Comparison of ENCODE assay signal across 14 cellular contexts in the genomic region with DNA sequence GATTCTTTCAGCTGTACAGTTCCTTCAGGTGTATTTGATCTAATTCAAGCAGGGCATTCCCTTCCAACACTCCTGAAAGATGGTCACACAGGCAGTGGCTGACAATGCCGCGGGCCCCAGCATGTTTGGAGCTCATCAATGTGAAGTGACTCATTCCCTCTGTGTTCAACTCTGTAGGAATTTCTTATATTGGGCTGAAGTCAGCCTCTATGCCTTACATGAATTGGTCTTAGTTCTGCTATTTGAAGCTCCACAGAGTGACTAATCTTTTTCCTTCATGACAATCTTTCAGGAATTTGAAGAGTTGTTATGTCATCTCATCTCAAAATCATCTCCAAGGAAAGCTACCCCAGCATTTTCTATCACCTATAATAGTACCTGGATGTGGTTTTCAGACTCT.
DNase-seq lines count a peak whose midpoint lies in the region; ATAC-seq, FAIRE-seq and TF ChIP-seq lines count a peak whose summit lies in the region.
"Had no signal": no experiment of that assay in that cellular context is flagged by ENCODE, and none has a peak within 500 bp of the region (broad histone marks: within the 10 kb centered on the region; RNA-seq: fewer than 3 reads in every experiment).

No MANE protein-coding gene starts in this region.

- H4K8ac ChIP-seq in IMR-90 (ENCODE audit: low read depth in 2 of 2, low read length in 2 of 2): no peak overlapping the region

- H2AK9ac ChIP-seq in IMR-90 (replicated peaks; ENCODE audit: low read depth, low read length, poor library complexity): no peak overlapping the region

- no peak overlapping the region for H2AK5ac ChIP-seq in IMR-90 (ENCODE audit: low read depth, low read length)

- no peak overlapping the region for H4K5ac ChIP-seq in IMR-90 (ENCODE audit: low read depth, low read length)

- H3K9ac ChIP-seq in IMR-90 (ENCODE audit: low read depth, low read length): no peak overlapping the region
- no peak overlapping the region for H3K9ac ChIP-seq in keratinocyte (ENCODE audit: control insufficient read depth, extremely low read depth, insufficient read depth, low read length)

- CTCF ChIA-PET in IMR-90 (lab: Yijun Ruan, JAX): interaction anchor here (0.5 to 1.9 kb wide), 7 partner anchors 16 to 1722 kb away, joined by 3 to 9 read pairs (median 3); no protein-coding TSS in a partner anchor

- no peak overlapping the region for H2BK20ac ChIP-seq in IMR-90 (ENCODE audit: low read depth, low read length)

- H2AFZ ChIP-seq in IMR-90 (replicated peaks; ENCODE audit: low read length, poor library complexity) (peak overlapping the region; percentile 61), keratinocyte (ENCODE audit: control insufficient read depth, low read length) (no peak overlapping the region)

- H3K79me2 ChIP-seq in keratinocyte (ENCODE audit: control insufficient read depth, insufficient read depth, low read length): no peaks in the 10 kb centered on the region

- no peak overlapping the region for H3K56ac ChIP-seq in IMR-90 (ENCODE audit: extremely low read depth, insufficient read depth, low read length)

- no peaks in the 10 kb centered on the region for H3K4me1 ChIP-seq in IMR-90 (ENCODE audit: control insufficient read depth, insufficient read depth, low read length)
- peaks cover 21% of the 10 kb centered on the region for H3K4me1 ChIP-seq in keratinocyte (ENCODE audit: control insufficient read depth, extremely low read depth, insufficient read depth, low read length)
- peaks cover 0 to 7% (median 0%) of the 10 kb centered on the region in 4 donors for H3K4me1 ChIP-seq in tibial artery
- H3K4me1 ChIP-seq: psoas muscle had no signal

- ATAC-seq in IMR-90 (ENCODE audit: low read depth): peak; percentile 88
- no peak for ATAC-seq in HG02885 (IDR thresholded peaks at IDR 0.05; ENCODE audit: poor library complexity, unreplicated experiment)
- ATAC-seq in GM21717 (IDR thresholded peaks at IDR 0.05; ENCODE audit: unreplicated experiment): no peak
- ATAC-seq: activated CD8-positive, alpha-beta T cell treated with anti-CD3 and anti-CD28 coated beads for 36 hours had no signal

- intact Hi-C loops in IMR-90 (cut with micrococcal nuclease): loop anchor here (2.0 to 5.0 kb wide), 2 partner anchors 235 to 435 kb away; no protein-coding TSS in a partner anchor
- intact Hi-C loops in tibial artery (cut with DNase I; ENCODE audit: low total_unique reads): no loop called here

- H3K79me1 ChIP-seq in IMR-90 (ENCODE audit: low read depth in 1 of 2, low read length in 2 of 2): no peaks in the 10 kb centered on the region

- H3K23ac ChIP-seq in IMR-90 (ENCODE audit: low read depth, low read length): no peak overlapping the region

- H3K36me3 ChIP-seq in IMR-90 (ENCODE audit: control insufficient read depth, insufficient read depth, low read length) (no peaks in the 10 kb centered on the region), brain microvascular endothelial cell (replicated peaks) (no peaks in the 10 kb centered on the region), keratinocyte (ENCODE audit: control insufficient read depth in 2 of 2, extremely low read depth in 1 of 2, insufficient read depth in 2 of 2, low read length in 2 of 2) (no peaks in the 10 kb centered on the region), tibial artery (no peaks in the 10 kb centered on the region)
- H3K36me3 ChIP-seq: esophagus muscularis mucosa, vagina had no signal

- H4K91ac ChIP-seq in IMR-90 (ENCODE audit: insufficient read depth, low read depth, low read length): no peak overlapping the region

- H3K9me3 ChIP-seq in IMR-90 (ENCODE audit: control insufficient read depth, insufficient read depth, low read length) (no peaks in the 10 kb centered on the region), keratinocyte (ENCODE audit: control insufficient read depth, low read depth, low read length) (no peaks in the 10 kb centered on the region), tibial artery (no peaks in the 10 kb centered on the region)
- H3K9me3 ChIP-seq: psoas muscle, vagina had no signal

- in situ Hi-C loops in IMR-90 (cut with MboI; ENCODE audit: low sequenced_read_pairs) (no loop called here), brain microvascular endothelial cell (cut with HindIII; ENCODE audit: low pct_ligation_motif_present, low sequenced_read_pairs) (no loop called here)

- no peak overlapping the region for H3K4me2 ChIP-seq in IMR-90 (ENCODE audit: low read depth, low read length)
- H3K4me2 ChIP-seq in keratinocyte (ENCODE audit: control insufficient read depth, extremely low read depth, insufficient read depth, low read depth, low read length): peak overlapping the region; percentile 84

- no CpG with 5 or more reads among the region's 2 CpGs for WGBS in IMR-90 (ENCODE audit: extremely low coverage in 2 of 2, insufficient read length in 1 of 2), 2 experiments

- POLR2A ChIA-PET in IMR-90 (lab: Charles Lee; ENCODE audit: unreplicated experiment): no interaction called here

- no TSS peak for BruUV-seq in IMR-90 (replicated peaks; lab: Mats Ljungman, UMichigan)

- H3K4ac ChIP-seq in IMR-90 (ENCODE audit: low read depth, low read length): no peak overlapping the region

- DNase-seq in AG08396 (ENCODE audit: low spot score) (peak; percentile 36), IMR-90 (peak; percentile 76), brain microvascular endothelial cell (peak; percentile 67), keratinocyte (ENCODE audit: low read depth, low spot score) (peak; percentile 67), substantia nigra (lab: John Stamatoyannopoulos, UW) (no peak), tibial artery (no peak)
- DNase-seq: activated effector memory CD4-positive, alpha-beta T cell treated with anti-CD3 and anti-CD28 coated beads, Interleukin-2, amount 50 U/mL, for 16 hours; DMS79 had no signal

- H4K20me1 ChIP-seq in IMR-90 (ENCODE audit: insufficient read depth, low read length): no peaks in the 10 kb centered on the region
- H4K20me1 ChIP-seq in keratinocyte (ENCODE audit: control insufficient read depth, extremely low read depth, insufficient read depth, low read length): no peaks in the 10 kb centered on the region

- H3K27ac ChIP-seq in IMR-90 (ENCODE audit: insufficient read depth, low read length): no peak overlapping the region
- H3K27ac ChIP-seq in brain microvascular endothelial cell: no peak overlapping the region
- peak overlapping the region; percentile 62 for H3K27ac ChIP-seq in keratinocyte (ENCODE audit: control insufficient read depth, insufficient read depth, low read length)
- no peak overlapping the region for H3K27ac ChIP-seq in substantia nigra (ENCODE audit: low read depth, low read length, poor library complexity, severe bottlenecking)
- no peak overlapping the region for H3K27ac ChIP-seq in tibial artery
- H3K27ac ChIP-seq: esophagus muscularis mucosa, psoas muscle, vagina had no signal

- no peak overlapping the region for H2BK15ac ChIP-seq in IMR-90 (ENCODE audit: low read depth, low read length)

- FAIRE-seq in keratinocyte (lab: Jason Lieb, UNC): peak; percentile 98

- no peak for TF ChIP-seq RAD21 in IMR-90 (IDR thresholded peaks at IDR 0.05; ENCODE audit: low read length)

- H3K27me3 ChIP-seq in IMR-90 (ENCODE audit: control insufficient read depth, insufficient read depth, low read length): peaks cover 6% of the 10 kb centered on the region
- no peaks in the 10 kb centered on the region for H3K27me3 ChIP-seq in brain microvascular endothelial cell (replicated peaks)
- no peaks in the 10 kb centered on the region for H3K27me3 ChIP-seq in keratinocyte (ENCODE audit: control insufficient read depth, extremely low read depth, insufficient read depth, low read length)
- H3K27me3 ChIP-seq in tibial artery: peaks cover 0 to 2% of the 10 kb centered on the region in 2 donors
- H3K27me3 ChIP-seq: vagina had no signal

- no peak overlapping the region for H3K18ac ChIP-seq in IMR-90 (ENCODE audit: low read depth, low read length)

- no peak overlapping the region for H3K4me3 ChIP-seq in IMR-90 (ENCODE audit: insufficient read depth, low read depth, low read length)
- no peak overlapping the region for H3K4me3 ChIP-seq in brain microvascular endothelial cell (ENCODE audit: low read depth, low read length)
- H3K4me3 ChIP-seq in keratinocyte (ENCODE audit: control insufficient read depth in 2 of 3, extremely low read depth in 1 of 3, insufficient read depth in 2 of 3, low read depth in 1 of 3, low read length in 3 of 3): peak overlapping the region in 2 of 3 experiments; percentile 19 to 21
- no peak overlapping the region for H3K4me3 ChIP-seq in tibial artery
- H3K4me3 ChIP-seq: esophagus muscularis mucosa, psoas muscle, vagina had no signal

- dilution Hi-C loops in IMR-90 (cut with HindIII; ENCODE audit: low sequenced_read_pairs, unreplicated experiment): no loop called here
- dilution Hi-C loops in keratinocyte (cut with MboI; ENCODE audit: extremely low pct_ligation_motif_present, low sequenced_read_pairs): no loop called here

- H2BK5ac ChIP-seq in IMR-90 (ENCODE audit: low read depth, low read length, poor library complexity, severe bottlenecking): no peak overlapping the region

- no peak overlapping the region for H3K14ac ChIP-seq in IMR-90 (replicated peaks; ENCODE audit: low read depth, low read length)

- H3K9me1 ChIP-seq in IMR-90 (ENCODE audit: insufficient read depth, low read length): no peaks in the 10 kb centered on the region
- H3K9me1 ChIP-seq in keratinocyte (ENCODE audit: control insufficient read depth, extremely low read depth, insufficient read depth, low read length): no peaks in the 10 kb centered on the region

- TF ChIP-seq POLR2A in IMR-90 (IDR thresholded peaks at IDR 0.05; ENCODE audit: low read depth, low read length): no peak

- TF ChIP-seq CTCF in IMR-90 (conservative IDR thresholded peaks at IDR 0.05; ENCODE audit: low read depth, low read length) (no peak), brain microvascular endothelial cell (IDR thresholded peaks at IDR 0.05; ENCODE audit: low read depth, low read length, missing control alignments) (no peak), keratinocyte (optimal IDR thresholded peaks at IDR 0.05 in 1 of 3, IDR thresholded peaks at IDR 0.05 in 1 of 3, conservative IDR thresholded peaks at IDR 0.05 in 1 of 3; ENCODE audit: extremely low read depth in 1 of 3, insufficient read depth in 2 of 3, low read length in 3 of 3) (no peak), tibial artery (IDR thresholded peaks at IDR 0.05) (no peak)

- H2BK120ac ChIP-seq in IMR-90 (ENCODE audit: low read depth, low read length): no peak overlapping the region

TF ChIP-seq in IMR-90, 13 proteins besides CTCF, POLR2A, EP300 and RAD21:
- TF ChIP-seq RCOR1 (IDR thresholded peaks at IDR 0.05; ENCODE audit: insufficient replicate concordance, low read length) (no peak), FOS (IDR thresholded peaks at IDR 0.05; ENCODE audit: low read depth, low read length) (0 out of 2 replicates have a peak, but pooled peaks have one; percentile 4)

Comparison
In these comparisons a context has a peak if more than half of its experiments do, and no peak if none do; other contexts are left out.
1. DNase-seq: peak in AG08396 (single experiment), IMR-90 (single experiment), brain microvascular endothelial cell (single experiment) and keratinocyte (single experiment); none in substantia nigra (0 of 49) and tibial artery (0 of 2).
2. H3K4me3 ChIP-seq: peak in keratinocyte (2 of 3); none in IMR-90 (single experiment), brain microvascular endothelial cell (single experiment) and tibial artery (0 of 2).